14 cellular contexts compared by ENCODE assay signal in the genomic region with DNA sequence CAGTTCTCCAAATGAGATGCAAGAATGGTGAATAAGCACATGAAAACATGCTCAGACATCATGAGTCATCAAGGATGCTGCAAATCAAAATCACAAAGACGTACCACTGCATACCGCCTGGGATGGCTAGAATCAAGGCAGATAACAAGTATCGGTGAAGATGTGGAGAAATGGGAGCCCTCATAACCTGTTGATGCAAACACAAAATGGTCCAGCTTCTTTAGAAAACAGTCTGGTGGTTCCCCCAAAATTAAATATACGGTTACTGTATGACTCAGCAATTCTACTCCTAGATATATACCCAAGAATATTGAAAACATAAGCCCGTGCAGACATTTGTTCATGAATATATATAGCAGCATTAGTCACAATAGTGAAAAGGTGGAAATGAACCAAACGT. TPM values are rescaled to one million over a fixed set of nuclear protein-coding genes. Genes with fewer than 3 reads are reported as not detected.
DNase-seq lines count a peak whose midpoint lies in the region; ATAC-seq, FAIRE-seq and TF ChIP-seq lines count a peak whose summit lies in the region.
"Had no signal": no experiment of that assay in that cellular context is flagged by ENCODE, and none has a peak within 500 bp of the region (broad histone marks: within the 10 kb centered on the region; RNA-seq: fewer than 3 reads in every experiment).

No MANE protein-coding gene starts in this region.

- H3K4me2 ChIP-seq in K562 (ENCODE audit: insufficient read depth, low read length) (no peak overlapping the region), PC-3 (ENCODE audit: low read length) (no peak overlapping the region), OCI-LY7 (ENCODE audit: low read length) (no peak overlapping the region)

- no peak overlapping the region for H3K27ac Mint-ChIP-seq in T-helper 17 cell
- H3K27ac Mint-ChIP-seq: memory B cell had no signal

- no peaks in the 10 kb centered on the region for H3K27me3 Mint-ChIP-seq in T-helper 17 cell

- no peaks in the 10 kb centered on the region for H3F3A ChIP-seq in PC-3 (ENCODE audit: low read length, unreplicated experiment)

- 2% methylated on average over 6 of the region's 6 CpGs for WGBS in K562 (ENCODE audit: insufficient coverage, low coverage, missing lambda C conversion rate)

- no peak for TF ChIP-seq EP300 in K562 (IDR thresholded peaks at IDR 0.05; ENCODE audit: low read length)

- H3K4me3 ChIP-seq in K562 (no peak overlapping the region), PC-3 (ENCODE audit: low read length) (no peak overlapping the region), OCI-LY7 (ENCODE audit: low read depth, low read length, poor library complexity, severe bottlenecking) (no peak overlapping the region)
- H3K4me3 ChIP-seq: heart right ventricle had no signal

- TF ChIP-seq RAD21 in K562 (CRISPR knock-in tag; conservative IDR thresholded peaks at IDR 0.05 in 1 of 2, IDR thresholded peaks at IDR 0.05 in 1 of 2): no peak

- H3K4me1 ChIP-seq in K562 (replicated peaks in 1 of 2; ENCODE audit: control insufficient read depth in 2 of 2, insufficient read depth in 2 of 2, low read length in 2 of 2): peaks cover 0 to 5% of the 10 kb centered on the region in 2 experiments; a peak in 3 of 5 replicates
- no peaks in the 10 kb centered on the region for H3K4me1 ChIP-seq in PC-3 (ENCODE audit: insufficient read depth, low read length)
- no peaks in the 10 kb centered on the region for H3K4me1 ChIP-seq in OCI-LY7 (ENCODE audit: insufficient read depth, low read length, poor library complexity, severe bottlenecking)
- H3K4me1 ChIP-seq: heart right ventricle had no signal

- H3K4me3 Mint-ChIP-seq in T-helper 17 cell: no peak overlapping the region
- H3K4me3 Mint-ChIP-seq: memory B cell had no signal

- intact Hi-C loops in K562 (cut with micrococcal nuclease): no loop called here
- intact Hi-C loops in PC-3 (cut with micrococcal nuclease): no loop called here
- intact Hi-C loops in OCI-LY7 (cut with micrococcal nuclease; ENCODE audit: unreplicated experiment): no loop called here

- H3K9me3 ChIP-seq in K562 (replicated peaks; ENCODE audit: control insufficient read depth, insufficient read depth, low read depth, low read length) (no peaks in the 10 kb centered on the region), T-helper 17 cell (ENCODE audit: control insufficient read depth, low read length, poor library complexity, severe bottlenecking) (no peaks in the 10 kb centered on the region), PC-3 (ENCODE audit: low read length) (no peaks in the 10 kb centered on the region), OCI-LY7 (ENCODE audit: low read length) (no peaks in the 10 kb centered on the region)
- H3K9me3 ChIP-seq: heart right ventricle had no signal

- in situ Hi-C loops in K562 (cut with MboI): no loop called here

- TF ChIP-seq CTCF in K562 (IDR thresholded peaks at IDR 0.05 in 2 of 3, conservative IDR thresholded peaks at IDR 0.05 in 1 of 3; ENCODE audit: insufficient read depth in 2 of 3, low read depth in 1 of 3, low read length in 3 of 3) (no peak), PC-3 (conservative IDR thresholded peaks at IDR 0.05; ENCODE audit: low read depth, low read length) (no peak), OCI-LY7 (conservative IDR thresholded peaks at IDR 0.05; ENCODE audit: low read length) (no peak)

- H3K36me3 ChIP-seq in K562 (ENCODE audit: control insufficient read depth, insufficient read depth, low read length) (no peaks in the 10 kb centered on the region), PC-3 (ENCODE audit: low read depth, low read length) (no peaks in the 10 kb centered on the region), OCI-LY7 (ENCODE audit: insufficient read depth, low read length) (no peaks in the 10 kb centered on the region)
- H3K36me3 ChIP-seq: heart right ventricle had no signal

- no peaks in the 10 kb centered on the region for H3K27me3 ChIP-seq in K562 (ENCODE audit: control insufficient read depth in 2 of 2, insufficient read depth in 2 of 2, low read length in 2 of 2)
- H3K27me3 ChIP-seq in PC-3 (ENCODE audit: low read length): no peaks in the 10 kb centered on the region; the same call in 1 of the 2 replicates

- CTCF ChIA-PET in K562 (lab: Yijun Ruan, JAX; ENCODE audit: low intra/inter-chr PET ratio) (no interaction called here), PC-3 (lab: Charles Lee) (no interaction called here), OCI-LY7 (lab: Charles Lee; ENCODE audit: unreplicated experiment) (no interaction called here)

- no peak overlapping the region for H3K27ac ChIP-seq in K562 (ENCODE audit: extremely low read depth, low read depth, low read length)
- no peak overlapping the region for H3K27ac ChIP-seq in PC-3 (ENCODE audit: low read length)
- H3K27ac ChIP-seq in OCI-LY7 (ENCODE audit: low read depth, low read length, poor library complexity, severe bottlenecking): no peak overlapping the region
- H3K27ac ChIP-seq: heart right ventricle had no signal

- TF ChIP-seq POLR2A in K562 (conservative IDR thresholded peaks at IDR 0.05): no peak

- BruUV-seq in K562 (replicated peaks; lab: Mats Ljungman, UMichigan) (no TSS peak), PC-3 (replicated peaks; lab: Mats Ljungman, UMichigan) (no TSS peak), OCI-LY7 (replicated peaks; lab: Mats Ljungman, UMichigan) (no TSS peak)

- H3K9ac ChIP-seq in K562 (ENCODE audit: insufficient read depth in 1 of 2, low read depth in 2 of 2, low read length in 2 of 2) (no peak overlapping the region), PC-3 (ENCODE audit: low read length) (no peak overlapping the region)

- DNase-seq in K562 (ENCODE audit: extremely low read depth in 1 of 4, low spot score in 3 of 4) (peak in 1 of 4 experiments; percentile 9), T-helper 17 cell (no peak), PC-3 (no peak), OCI-LY7 (ENCODE audit: low spot score) (no peak), superior temporal gyrus (ENCODE audit: extremely low spot score) (no peak)
- DNase-seq: activated CD8-positive, alpha-beta memory T cell treated with anti-CD3 and anti-CD28 coated beads, Interleukin-2, amount 50 U/mL, for 48 hours; anterior cingulate cortex; heart right ventricle; stimulated activated naive CD4-positive, alpha-beta T cell treated with Interleukin-2 at 50 U/mL for 16 hours had no signal

- H2AFZ ChIP-seq in K562 (ENCODE audit: low read depth, low read length): no peak overlapping the region
- H2AFZ ChIP-seq in PC-3 (ENCODE audit: low read length): no peak overlapping the region
- H2AFZ ChIP-seq in OCI-LY7 (ENCODE audit: low read length): no peak overlapping the region

- H3K79me2 ChIP-seq in K562 (ENCODE audit: control insufficient read depth, insufficient read depth, low read length) (no peaks in the 10 kb centered on the region), PC-3 (ENCODE audit: low read length) (no peaks in the 10 kb centered on the region), OCI-LY7 (ENCODE audit: insufficient read depth, low read depth, low read length) (no peaks in the 10 kb centered on the region)

- POLR2A ChIA-PET in K562 (lab: Yijun Ruan, JAX): no interaction called here
- POLR2A ChIA-PET in PC-3 (lab: Charles Lee; ENCODE audit: unreplicated experiment): no interaction called here
- POLR2A ChIA-PET in OCI-LY7 (lab: Charles Lee): no interaction called here

- H3K36me3 Mint-ChIP-seq in T-helper 17 cell (ENCODE audit: low read depth): no peaks in the 10 kb centered on the region
- H3K36me3 Mint-ChIP-seq: memory B cell had no signal

- H4K20me1 ChIP-seq in K562 (replicated peaks; ENCODE audit: control insufficient read depth, insufficient read depth, low read length) (no peaks in the 10 kb centered on the region), PC-3 (ENCODE audit: low read length) (no peaks in the 10 kb centered on the region), OCI-LY7 (ENCODE audit: insufficient read depth, low read length) (no peaks in the 10 kb centered on the region)

- no peaks in the 10 kb centered on the region for H3K4me1 Mint-ChIP-seq in T-helper 17 cell

- H3K9me1 ChIP-seq in K562 (ENCODE audit: control insufficient read depth, insufficient read depth, low read length): no peaks in the 10 kb centered on the region

- FAIRE-seq in K562 (lab: Jason Lieb, UNC): no peak
- FAIRE-seq: TTC549 had no signal

- peak; percentile 68 for ATAC-seq in GM18511 (IDR thresholded peaks at IDR 0.05; ENCODE audit: unreplicated experiment)
- ATAC-seq in GM21423 (IDR thresholded peaks at IDR 0.05; ENCODE audit: unreplicated experiment): peak; percentile 36
- ATAC-seq in HG03175 (IDR thresholded peaks at IDR 0.05; ENCODE audit: unreplicated experiment): peak; percentile 59
- no peak for ATAC-seq in K562
- ATAC-seq in T-helper 17 cell: no peak
- ATAC-seq in PC-3: no peak
- ATAC-seq: heart right ventricle had no signal

- H3K9me2 ChIP-seq in PC-3 (replicated peaks; ENCODE audit: low read length) (no peaks in the 10 kb centered on the region), OCI-LY7 (ENCODE audit: insufficient read depth, low read length) (no peaks in the 10 kb centered on the region)

RNA-seq across cellular contexts. Expression of a gene that starts 32.5 kb away (rescaled TPM):
- total RNA-seq in K562 (2011; cell fraction: chromatin; rRNA removed; ENCODE audit: low replicate concordance): not detected in 2 replicates
- total RNA-seq in K562 (2011; cell fraction: nucleolus; rRNA removed): not detected in 2 replicates
- not detected in 2 replicates for total RNA-seq in K562 (2011; cell fraction: nucleoplasm; rRNA removed)
- total RNA-seq in K562 (2014; rRNA removed) (0.09 and 0.16 TPM in 2 replicates), K562 (2014; rRNA removed; fragmentation: Illumina TruSeq; extraction: Trizol) (0.16 and 0.18 TPM in 2 replicates), K562 (2015; rRNA removed; fragmentation: Illumina TruSeq; extraction: Trizol) (0.04 and 0.07 TPM in 2 replicates), K562 (2021) (0.11 and 0.16 TPM in 2 replicates), T-helper 17 cell (not detected), PC-3 (2014; rRNA removed) (not detected in 2 replicates), OCI-LY7 (2022) (not detected in 2 replicates)
- polyA plus RNA-seq in K562 (2011; rRNA removed) (0.04 and 0.11 TPM in 2 replicates), K562 (2014; fragmentation: Illumina TruSeq; extraction: Trizol) (0.10 and 0.36 TPM in 2 replicates), K562 (2014; fragmentation: Nextera tagmentation; extraction: Ambion mirVana) (under 1 TPM; 0.13 to 0.18 TPM), K562 (2014; rRNA removed) (0.05 TPM in 1 of 2 replicates, not detected in the other)
- 0.01 TPM in 1 of 2 replicates, not detected in the other for polyA plus RNA-seq in K562 (2011; cell fraction: cytosol; rRNA removed)
- polyA plus RNA-seq in K562 (2011; cell fraction: nucleus; rRNA removed): not detected in 2 replicates
- 0.18 TPM in 2 replicates for polyA plus RNA-seq in K562 (2012)
- polyA minus RNA-seq in K562 (2011; rRNA and poly(A)+ RNA removed): 0.07 TPM in 1 of 2 replicates, not detected in the other
- not detected in 2 replicates for polyA minus RNA-seq in K562 (2011; cell fraction: cytosol; rRNA and poly(A)+ RNA removed)
- polyA minus RNA-seq in K562 (2011; cell fraction: nucleus; rRNA and poly(A)+ RNA removed): not detected in 2 replicates
- not detected in 2 replicates for total RNA-seq in OCI-LY7 (2014; rRNA removed; shearing (Covaris generic))
- total RNA-seq: heart right ventricle had no signal
- polyA plus RNA-seq: heart right ventricle had no signal

RNA-seq across cellular contexts. Expression of a gene that starts 36.3 kb away (rescaled TPM):
- 0.18 TPM in 1 of 2 replicates, not detected in the other for total RNA-seq in K562 (2011; cell fraction: chromatin; rRNA removed; ENCODE audit: low replicate concordance)
- total RNA-seq in K562 (2011; cell fraction: nucleolus; rRNA removed): not detected in 2 replicates
- not detected in 2 replicates for total RNA-seq in K562 (2011; cell fraction: nucleoplasm; rRNA removed)
- total RNA-seq in K562 (2014; rRNA removed) (0.09 and 0.12 TPM in 2 replicates), K562 (2014; rRNA removed; fragmentation: Illumina TruSeq; extraction: Trizol) (0.03 TPM in 1 of 2 replicates, not detected in the other), K562 (2015; rRNA removed; fragmentation: Illumina TruSeq; extraction: Trizol) (0.11 TPM in 1 of 2 replicates, not detected in the other), K562 (2021) (not detected in 2 replicates), T-helper 17 cell (under 1 TPM; 0.47 to 0.68 TPM), PC-3 (2014; rRNA removed) (0.33 and 2.1 TPM in 2 replicates), OCI-LY7 (2022) (1.8 and 2.0 TPM in 2 replicates)
- polyA plus RNA-seq in K562 (2011; rRNA removed) (0.14 and 0.25 TPM in 2 replicates), K562 (2014; fragmentation: Illumina TruSeq; extraction: Trizol) (0.04 and 0.06 TPM in 2 replicates), K562 (2014; fragmentation: Nextera tagmentation; extraction: Ambion mirVana) (under 1 TPM in 1 of 2 experiments, not detected in 1; 0.06 TPM), K562 (2014; rRNA removed) (0.05 TPM in 1 of 2 replicates, not detected in the other)
- polyA plus RNA-seq in K562 (2011; cell fraction: cytosol; rRNA removed): 0.13 TPM in 1 of 2 replicates, not detected in the other
- 0.10 and 0.13 TPM in 2 replicates for polyA plus RNA-seq in K562 (2011; cell fraction: nucleus; rRNA removed)
- polyA plus RNA-seq in K562 (2012): 0.14 and 0.36 TPM in 2 replicates
- polyA minus RNA-seq in K562 (2011; rRNA and poly(A)+ RNA removed): 0.07 and 0.18 TPM in 2 replicates
- polyA minus RNA-seq in K562 (2011; cell fraction: cytosol; rRNA and poly(A)+ RNA removed): not detected in 2 replicates
- polyA minus RNA-seq in K562 (2011; cell fraction: nucleus; rRNA and poly(A)+ RNA removed): 0.11 TPM in 1 of 2 replicates, not detected in the other
- 0.95 and 2.7 TPM in 2 replicates for total RNA-seq in OCI-LY7 (2014; rRNA removed; shearing (Covaris generic))

Comparison
In these comparisons a context has a peak if more than half of its experiments do, and no peak if none do; other contexts are left out.
1. ATAC-seq: peak in GM18511 (single experiment), GM21423 (single experiment) and HG03175 (single experiment); none in K562 (single experiment), T-helper 17 cell (single experiment) and PC-3 (single experiment).